In the genomic region with DNA sequence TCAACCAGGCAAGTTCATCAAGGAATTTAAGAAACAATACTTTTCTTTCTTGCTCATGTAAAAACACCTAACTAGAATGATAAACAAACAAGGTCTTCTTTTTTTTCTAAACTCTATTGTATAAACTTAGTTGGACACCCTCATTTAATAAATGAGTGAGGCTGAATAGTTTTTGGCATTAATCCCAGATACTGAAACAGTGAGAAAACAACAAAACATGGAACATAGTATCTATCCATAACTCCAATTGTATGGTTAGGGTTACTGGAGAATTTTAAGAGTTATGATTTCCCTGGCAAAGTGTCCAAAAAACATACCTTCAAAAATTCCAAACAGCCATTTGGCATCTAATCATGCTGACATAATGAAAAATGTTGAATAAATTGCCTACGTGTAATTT, we compare ENCODE assay signal across 1 cellular context.
TF ChIP-seq lines count a peak whose summit lies in the region.

No MANE protein-coding gene starts in this region.

TF ChIP-seq in IMR-90, 13 proteins besides CTCF, POLR2A, EP300 and RAD21:
- 0 out of 2 replicates have a peak, but pooled peaks have one; percentile 30 for TF ChIP-seq MAFK (IDR thresholded peaks at IDR 0.05; ENCODE audit: low read depth, low read length)
- TF ChIP-seq CEBPB (IDR thresholded peaks at IDR 0.05; ENCODE audit: low read depth, low read length) = no peak
- TF ChIP-seq MAZ (IDR thresholded peaks at IDR 0.05; ENCODE audit: borderline replicate concordance, low read depth, low read length) = no peak
- TF ChIP-seq, protein P1, sequence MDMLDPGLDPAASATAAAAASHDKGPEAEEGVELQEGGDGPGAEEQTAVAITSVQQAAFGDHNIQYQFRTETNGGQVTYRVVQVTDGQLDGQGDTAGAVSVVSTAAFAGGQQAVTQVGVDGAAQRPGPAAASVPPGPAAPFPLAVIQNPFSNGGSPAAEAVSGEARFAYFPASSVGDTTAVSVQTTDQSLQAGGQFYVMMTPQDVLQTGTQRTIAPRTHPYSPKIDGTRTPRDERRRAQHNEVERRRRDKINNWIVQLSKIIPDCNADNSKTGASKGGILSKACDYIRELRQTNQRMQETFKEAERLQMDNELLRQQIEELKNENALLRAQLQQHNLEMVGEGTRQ (IDR thresholded peaks at IDR 0.05; ENCODE audit: low read depth, low read length) = no peak
- TF ChIP-seq SMC3 (IDR thresholded peaks at IDR 0.05; ENCODE audit: low read depth, low read length) = no peak
- TF ChIP-seq FOS (IDR thresholded peaks at IDR 0.05; ENCODE audit: low read depth, low read length) = no peak
- TF ChIP-seq BHLHE40 (IDR thresholded peaks at IDR 0.05; ENCODE audit: low read depth, low read length) = no peak
